In genomic region chr14:22506778-22507351, GRCh38 we compare ENCODE assay signal across 16 cellular contexts.
DNase-seq lines count a peak whose midpoint lies in the region; ATAC-seq and TF ChIP-seq lines count a peak whose summit lies in the region.
"Had no signal": no experiment of that assay in that cellular context is flagged by ENCODE, and none has a peak within 500 bp of the region (broad histone marks: within the 10 kb centered on the region; RNA-seq: fewer than 3 reads in every experiment).

No MANE protein-coding gene starts in this region.

- H3K9me3 Mint-ChIP-seq in CD4-positive, alpha-beta T cell: no peaks in the 10 kb centered on the region
- H3K9me3 Mint-ChIP-seq in activated T-helper 2 cell treated with anti-CD3 and anti-CD28 coated beads, Interferon-gamma antibody, Interleukin-2, Interleukin-4, amounts not matched to agents 10 μg/mL and 5 μg/mL and 100 μg/mL, durations not matched to agents 14 hours and 24 hours and 36 hours: no peaks in the 10 kb centered on the region
- no peaks in the 10 kb centered on the region for H3K9me3 Mint-ChIP-seq in natural killer cell
- H3K9me3 Mint-ChIP-seq: CD14-positive monocyte had no signal

- no peak for TF ChIP-seq CTCF in CD4-positive, alpha-beta T cell (IDR thresholded peaks at IDR 0.05)
- TF ChIP-seq CTCF in GM12865 (IDR thresholded peaks at IDR 0.05; ENCODE audit: insufficient read depth, low read depth, low read length, missing control alignments): no peak
- TF ChIP-seq CTCF in natural killer cell (IDR thresholded peaks at IDR 0.05): no peak

- peak overlapping the region; percentile 99 for H3K27ac ChIP-seq in CD4-positive, alpha-beta T cell (ENCODE audit: low read depth, low read length)
- H3K27ac ChIP-seq: adrenal gland, parathyroid adenoma, thyroid gland had no signal

- peaks cover 90% of the 10 kb centered on the region for H3K36me3 Mint-ChIP-seq in CD4-positive, alpha-beta T cell (ENCODE audit: low read depth)
- peaks cover 96% of the 10 kb centered on the region for H3K36me3 Mint-ChIP-seq in activated T-helper 2 cell treated with anti-CD3 and anti-CD28 coated beads, Interferon-gamma antibody, Interleukin-2, Interleukin-4, amounts not matched to agents 10 μg/mL and 5 μg/mL and 100 μg/mL, durations not matched to agents 14 hours and 24 hours and 36 hours (ENCODE audit: low read depth)
- H3K36me3 Mint-ChIP-seq in natural killer cell: peaks cover 9% of the 10 kb centered on the region
- H3K36me3 Mint-ChIP-seq: CD14-positive monocyte had no signal

- ATAC-seq in CD4-positive, alpha-beta T cell (ENCODE audit: poor library complexity): peak; percentile 46
- ATAC-seq in natural killer cell: no peak
- ATAC-seq in GM19395 (IDR thresholded peaks at IDR 0.05; ENCODE audit: unreplicated experiment): no peak
- ATAC-seq in HG02885 (IDR thresholded peaks at IDR 0.05; ENCODE audit: poor library complexity, unreplicated experiment): no peak

- H3K27ac Mint-ChIP-seq in CD4-positive, alpha-beta T cell: peak overlapping the region; percentile 93
- H3K27ac Mint-ChIP-seq in activated T-helper 2 cell treated with anti-CD3 and anti-CD28 coated beads, Interferon-gamma antibody, Interleukin-2, Interleukin-4, amounts not matched to agents 10 μg/mL and 5 μg/mL and 100 μg/mL, durations not matched to agents 14 hours and 24 hours and 36 hours: peak overlapping the region; percentile 100
- peak overlapping the region; percentile 40 to 80 for H3K27ac Mint-ChIP-seq in natural killer cell

- H3K4me3 ChIP-seq in GM12865 (ENCODE audit: low read depth, low read length): peak overlapping the region; percentile 72
- H3K4me3 ChIP-seq: adrenal gland, thyroid gland had no signal

- H3K27me3 Mint-ChIP-seq in CD4-positive, alpha-beta T cell: no peaks in the 10 kb centered on the region
- H3K27me3 Mint-ChIP-seq in activated T-helper 2 cell treated with anti-CD3 and anti-CD28 coated beads, Interferon-gamma antibody, Interleukin-2, Interleukin-4, amounts not matched to agents 10 μg/mL and 5 μg/mL and 100 μg/mL, durations not matched to agents 14 hours and 24 hours and 36 hours (ENCODE audit: low read depth): no peaks in the 10 kb centered on the region
- no peaks in the 10 kb centered on the region for H3K27me3 Mint-ChIP-seq in natural killer cell (ENCODE audit: low read depth in 2 of 2)

- POLR2A ChIA-PET in CD4-positive, alpha-beta T cell (lab: Charles Lee): interaction anchor here (0.6 to 29.1 kb wide), 21 partner anchors 6 to 710 kb away, joined by 3 to 613 read pairs (median 6); no protein-coding TSS in a partner anchor

- peaks cover 84% of the 10 kb centered on the region for H3K4me1 Mint-ChIP-seq in CD4-positive, alpha-beta T cell (ENCODE audit: low read depth)
- peaks cover 73% of the 10 kb centered on the region for H3K4me1 Mint-ChIP-seq in activated T-helper 2 cell treated with anti-CD3 and anti-CD28 coated beads, Interferon-gamma antibody, Interleukin-2, Interleukin-4, amounts not matched to agents 10 μg/mL and 5 μg/mL and 100 μg/mL, durations not matched to agents 14 hours and 24 hours and 36 hours (ENCODE audit: low read depth)
- peaks cover 45 to 66% of the 10 kb centered on the region in 2 donors for H3K4me1 Mint-ChIP-seq in natural killer cell

- no peak for DNase-seq in CD4-positive, alpha-beta T cell
- DNase-seq in GM12865 (ENCODE audit: low read depth) (peak; percentile 72), natural killer cell (no peak), dermis blood vessel endothelial cell (no peak), NCI-H2081 (lab: John Stamatoyannopoulos, UW) (no peak)
- DNase-seq in activated T-helper 2 cell treated with anti-CD3 and anti-CD28 coated beads, Interferon-gamma antibody, Interleukin-2, Interleukin-4, amounts not matched to agents 10 μg/mL and 5 μg/mL and 100 μg/mL, durations not matched to agents 14 hours and 24 hours and 36 hours (ENCODE audit: low spot score): no peak
- DNase-seq: adrenal gland, cerebellar nuclear complex, midbrain, NCI-H187 treated with DMSO at 0.1 percent for 48 hours, NCI-H69, thyroid gland had no signal

- peak overlapping the region; percentile 77 for H3K4me3 Mint-ChIP-seq in CD4-positive, alpha-beta T cell
- peak overlapping the region; percentile 92 for H3K4me3 Mint-ChIP-seq in activated T-helper 2 cell treated with anti-CD3 and anti-CD28 coated beads, Interferon-gamma antibody, Interleukin-2, Interleukin-4, amounts not matched to agents 10 μg/mL and 5 μg/mL and 100 μg/mL, durations not matched to agents 14 hours and 24 hours and 36 hours (ENCODE audit: low read depth)
- peak overlapping the region; percentile 14 for H3K4me3 Mint-ChIP-seq in natural killer cell

- intact Hi-C loops in CD4-positive, alpha-beta T cell (cut with DNase I, micrococcal nuclease): loop anchor here (2.0 to 10.0 kb wide), 2 partner anchors 14 to 512 kb away; no protein-coding TSS in a partner anchor
- intact Hi-C loops in activated T-helper 2 cell treated with anti-CD3 and anti-CD28 coated beads, Interferon-gamma antibody, Interleukin-2, Interleukin-4, amounts not matched to agents 10 μg/mL and 5 μg/mL and 100 μg/mL, durations not matched to agents 14 hours and 24 hours and 36 hours (cut with micrococcal nuclease): loop anchor here (1.0 to 10.0 kb wide), 6 partner anchors 14 to 382 kb away; no protein-coding TSS in a partner anchor
- intact Hi-C loops in natural killer cell (cut with micrococcal nuclease): no loop called here

- H3K27me3 ChIP-seq in CD4-positive, alpha-beta T cell (ENCODE audit: control insufficient read depth, insufficient read depth, low read length): no peaks in the 10 kb centered on the region
- H3K27me3 ChIP-seq: adrenal gland, thyroid gland had no signal

- CTCF ChIA-PET in CD4-positive, alpha-beta T cell (lab: Charles Lee): interaction anchor here (0.7 to 3.3 kb wide), 3 partner anchors 50 to 589 kb away, joined by 3 to 21 read pairs (median 4); no protein-coding TSS in a partner anchor

- H3K9me3 ChIP-seq in CD4-positive, alpha-beta T cell (ENCODE audit: control insufficient read depth, low read length): no peaks in the 10 kb centered on the region
- H3K9me3 ChIP-seq: adrenal gland, thyroid gland had no signal

Comparison
In these comparisons a context has a peak if more than half of its experiments do, and no peak if none do; other contexts are left out.
1. H3K4me3 Mint-ChIP-seq: peak in every context shown above with its lines; median percentile 92 in activated T-helper 2 cell treated with anti-CD3 and anti-CD28 coated beads, Interferon-gamma antibody, Interleukin-2, Interleukin-4, amounts not matched to agents 10 μg/mL and 5 μg/mL and 100 μg/mL, durations not matched to agents 14 hours and 24 hours and 36 hours; 77 in CD4-positive, alpha-beta T cell; 14 in natural killer cell.